Comparison of ENCODE assay signal across 1 cellular context in genomic region chr1:201790261-201790660, GRCh38.
TF ChIP-seq lines count a peak whose summit lies in the region.

No MANE protein-coding gene starts in this region.

TF ChIP-seq in SK-N-SH, 30 proteins besides CTCF, POLR2A, EP300 and RAD21 (continued from another document):
- no peak for TF ChIP-seq EZH2phosphoT487 (IDR thresholded peaks at IDR 0.05; ENCODE audit: borderline replicate concordance, low read depth)
- TF ChIP-seq CHD2 (IDR thresholded peaks at IDR 0.05; ENCODE audit: low read length, partially characterized antibody), result no peak
- TF ChIP-seq TEAD4 (IDR thresholded peaks at IDR 0.05; ENCODE audit: borderline replicate concordance, insufficient read depth), result no peak
- no peak for TF ChIP-seq IRF3 (IDR thresholded peaks at IDR 0.05; ENCODE audit: low read depth, low read length)
- 0 out of 2 replicates have a peak, but pooled peaks have one; percentile 6 for TF ChIP-seq NFIC (IDR thresholded peaks at IDR 0.05; ENCODE audit: borderline replicate concordance)
- no peak for TF ChIP-seq RXRA (IDR thresholded peaks at IDR 0.05; ENCODE audit: borderline replicate concordance, low read depth)
- 0 out of 2 replicates have a peak, but pooled peaks have one; percentile 25 for TF ChIP-seq JUND (IDR thresholded peaks at IDR 0.05)
- 0 out of 2 replicates have a peak, but pooled peaks have one; percentile 32 for TF ChIP-seq MAX (IDR thresholded peaks at IDR 0.05; ENCODE audit: low read depth)
- no peak for TF ChIP-seq MEF2A (IDR thresholded peaks at IDR 0.05; ENCODE audit: borderline replicate concordance, low read depth)
- no peak for TF ChIP-seq MXI1 (IDR thresholded peaks at IDR 0.05; ENCODE audit: low read depth, low read length)
- no peak for TF ChIP-seq TAF1 (IDR thresholded peaks at IDR 0.05; ENCODE audit: borderline replicate concordance, low read depth, low read length)
- TF ChIP-seq GATA2 (CRISPR knock-in tag; IDR thresholded peaks at IDR 0.05), result no peak
- TF ChIP-seq NRF1 (IDR thresholded peaks at IDR 0.05; ENCODE audit: low read depth, low read length), result no peak
